16 cellular contexts compared by ENCODE assay signal in the genomic region with DNA sequence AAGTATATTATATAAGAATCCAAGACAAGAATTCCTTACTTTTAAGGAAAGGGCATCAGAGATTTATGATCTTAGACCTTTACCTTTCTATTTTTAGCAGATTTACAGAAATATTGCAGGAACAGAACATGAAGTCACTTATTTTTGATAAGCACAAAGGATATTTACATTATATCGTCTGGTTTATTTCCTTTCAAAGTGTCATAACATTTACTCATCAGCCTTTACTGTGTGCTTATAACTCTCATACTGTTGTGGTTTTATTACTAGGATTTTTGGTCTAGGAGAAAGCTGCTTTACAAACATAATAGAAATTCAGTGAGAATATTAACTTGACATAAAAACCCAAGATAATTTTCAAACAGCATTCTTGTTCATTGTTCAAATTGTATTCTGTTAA. TPM values are rescaled to one million over a fixed set of nuclear protein-coding genes. Genes with fewer than 3 reads are reported as not detected.
A peak's percentile ranks its signal among the peaks of the same experiment; 100 is the strongest.
DNase-seq lines count a peak whose midpoint lies in the region; ATAC-seq, FAIRE-seq and TF ChIP-seq lines count a peak whose summit lies in the region.
"Had no signal": no experiment of that assay in that cellular context is flagged by ENCODE, and none has a peak within 500 bp of the region (broad histone marks: within the 10 kb centered on the region; RNA-seq: fewer than 3 reads in every experiment).

No MANE protein-coding gene starts in this region.

- no CpG with 5 or more reads among the region's 1 CpG for WGBS in IMR-90 (ENCODE audit: extremely low coverage in 2 of 2, insufficient read length in 1 of 2), 2 experiments
- no CpG with 5 or more reads among the region's 1 CpG for WGBS in mesenchymal stem cell
- WGBS in H9 (ENCODE audit: extremely low coverage, insufficient read length, low lambda C conversion rate) = no CpG with 5 or more reads among the region's 1 CpG

- no peak overlapping the region for H3K56ac ChIP-seq in IMR-90 (ENCODE audit: extremely low read depth, insufficient read depth, low read length)
- H3K56ac ChIP-seq in H9 (ENCODE audit: insufficient read length, low read depth, low read length) = no peak overlapping the region

- CTCF ChIA-PET in IMR-90 (lab: Yijun Ruan, JAX) (no interaction called here), endothelial cell of umbilical vein (lab: Charles Lee) (interaction anchor here (1.4 kb wide), 1 partner anchor 12 kb away, joined by 3 read pairs; no protein-coding TSS in a partner anchor)

- TF ChIP-seq POLR2A in IMR-90 (IDR thresholded peaks at IDR 0.05; ENCODE audit: low read depth, low read length) = no peak
- no peak for TF ChIP-seq POLR2A in endothelial cell of umbilical vein (IDR thresholded peaks at IDR 0.05; ENCODE audit: low read depth, low read length)

- H3K23ac ChIP-seq in IMR-90 (ENCODE audit: low read depth, low read length) (no peak overlapping the region), mesenchymal stem cell (ENCODE audit: low read length in 2 of 2) (no peak overlapping the region), H9 (ENCODE audit: insufficient read length, low read depth, low read length) (no peak overlapping the region)

- no peak overlapping the region for H2AK5ac ChIP-seq in IMR-90 (ENCODE audit: low read depth, low read length)
- H2AK5ac ChIP-seq in mesenchymal stem cell (ENCODE audit: low read length, severe bottlenecking) = no peak overlapping the region
- H2AK5ac ChIP-seq in H9 (ENCODE audit: insufficient read length, low read length) = no peak overlapping the region

- H3K4me2 ChIP-seq in IMR-90 (ENCODE audit: low read depth, low read length) (no peak overlapping the region), endothelial cell of umbilical vein (ENCODE audit: insufficient read depth, low read length) (peak overlapping the region; percentile 27), mesenchymal stem cell (ENCODE audit: low read length, poor library complexity, severe bottlenecking) (no peak overlapping the region), H9 (ENCODE audit: insufficient read depth, insufficient read length, low read length) (no peak overlapping the region)
- H3K4me2 ChIP-seq: BLaER1 treated with 17β-estradiol and CSF1 and Interleukin-3, amounts not matched to agents 10 nM and 100 nM had no signal

- H3K4me3 ChIP-seq in IMR-90 (ENCODE audit: insufficient read depth, low read depth, low read length) (no peak overlapping the region), endothelial cell of umbilical vein (replicated peaks in 1 of 3; ENCODE audit: insufficient read depth in 1 of 3, low read depth in 1 of 3, low read length in 3 of 3) (no peak overlapping the region), mesenchymal stem cell (ENCODE audit: insufficient read depth in 1 of 2, low read depth in 1 of 2, low read length in 2 of 2) (no peak overlapping the region), foreskin fibroblast (ENCODE audit: low read depth in 1 of 2, low read length in 2 of 2) (no peak overlapping the region)
- H3K4me3 ChIP-seq: BLaER1 treated with 17β-estradiol and CSF1 and Interleukin-3, amounts not matched to agents 10 nM and 100 nM had no signal

- no peaks in the 10 kb centered on the region for H3K9me3 Mint-ChIP-seq in H9

- no peak overlapping the region for H3K4me3 Mint-ChIP-seq in H9

- H2BK12ac ChIP-seq in mesenchymal stem cell (ENCODE audit: low read length in 2 of 2) = no peak overlapping the region
- no peak overlapping the region for H2BK12ac ChIP-seq in H9 (ENCODE audit: insufficient read length, low read depth, low read length)

- H3K9me3 ChIP-seq in IMR-90 (ENCODE audit: control insufficient read depth, insufficient read depth, low read length) = no peaks in the 10 kb centered on the region
- H3K9me3 ChIP-seq in endothelial cell of umbilical vein (replicated peaks; ENCODE audit: control insufficient read depth, insufficient read depth, low read length) = no peaks in the 10 kb centered on the region
- H3K9me3 ChIP-seq in mesenchymal stem cell (ENCODE audit: control insufficient read depth, low read length) = no peaks in the 10 kb centered on the region
- H3K9me3 ChIP-seq in H9 (ENCODE audit: control insufficient read depth, low read depth, low read length) = no peaks in the 10 kb centered on the region
- H3K9me3 ChIP-seq: BLaER1 treated with 17β-estradiol and CSF1 and Interleukin-3, amounts not matched to agents 10 nM and 100 nM had no signal

- dilution Hi-C loops in IMR-90 (cut with HindIII; ENCODE audit: low sequenced_read_pairs, unreplicated experiment) (no loop called here), endothelial cell of umbilical vein (cut with MboI; ENCODE audit: extremely low pct_ligation_motif_present, low sequenced_read_pairs) (no loop called here)

- no peak overlapping the region for H4K91ac ChIP-seq in IMR-90 (ENCODE audit: insufficient read depth, low read depth, low read length)
- no peak overlapping the region for H4K91ac ChIP-seq in mesenchymal stem cell (ENCODE audit: low read length)
- no peak overlapping the region for H4K91ac ChIP-seq in H9 (ENCODE audit: insufficient read length, low read depth, low read length)

- intact Hi-C loops in IMR-90 (cut with micrococcal nuclease) (no loop called here), endothelial cell of umbilical vein (cut with micrococcal nuclease) (no loop called here)

- no peaks in the 10 kb centered on the region for H3K23me2 ChIP-seq in H9 (ENCODE audit: insufficient read length, low read depth, low read length, poor library complexity, severe bottlenecking)

- no peak overlapping the region for H3T11ph ChIP-seq in H9 (ENCODE audit: low read length)

- peak overlapping the region in 1 of 3 experiments; percentile 55; a peak in 2 of 7 replicates for H3K27ac Mint-ChIP-seq in H9

- H3K79me2 ChIP-seq in endothelial cell of umbilical vein (ENCODE audit: control insufficient read depth, insufficient read depth, low read length) (peaks cover 98% of the 10 kb centered on the region), H9 (ENCODE audit: insufficient read depth, low read length) (peaks cover 36% of the 10 kb centered on the region)

- H3K14ac ChIP-seq in IMR-90 (replicated peaks; ENCODE audit: low read depth, low read length) = no peak overlapping the region
- no peak overlapping the region for H3K14ac ChIP-seq in mesenchymal stem cell (ENCODE audit: low read length in 2 of 2)
- H3K14ac ChIP-seq in H9 (ENCODE audit: insufficient read depth, low read length) = no peak overlapping the region

- H3K36me3 ChIP-seq in IMR-90 (ENCODE audit: control insufficient read depth, insufficient read depth, low read length) (no peaks in the 10 kb centered on the region), endothelial cell of umbilical vein (ENCODE audit: control insufficient read depth in 2 of 2, extremely low read depth in 1 of 2, insufficient read depth in 2 of 2, low read length in 2 of 2) (no peaks in the 10 kb centered on the region), mesenchymal stem cell (ENCODE audit: control insufficient read depth in 1 of 2, insufficient read depth in 2 of 2, low read depth in 1 of 2, low read length in 2 of 2) (peaks cover 0 to 13% of the 10 kb centered on the region in 2 experiments)

- no peaks in the 10 kb centered on the region for H3K27me3 Mint-ChIP-seq in H9 (ENCODE audit: low read depth)

- H4K8ac ChIP-seq in IMR-90 (ENCODE audit: low read depth in 2 of 2, low read length in 2 of 2) (no peak overlapping the region), mesenchymal stem cell (ENCODE audit: low read length) (no peak overlapping the region), H9 (replicated peaks; ENCODE audit: insufficient read length, low read depth, low read length) (no peak overlapping the region)

- H2BK5ac ChIP-seq in IMR-90 (ENCODE audit: low read depth, low read length, poor library complexity, severe bottlenecking) (no peak overlapping the region), mesenchymal stem cell (ENCODE audit: low read depth, low read length, poor library complexity, severe bottlenecking) (no peak overlapping the region), H9 (ENCODE audit: insufficient read length, low read length) (no peak overlapping the region)

- peaks cover 35% of the 10 kb centered on the region for H4K20me1 ChIP-seq in IMR-90 (ENCODE audit: insufficient read depth, low read length)
- peaks cover 9% of the 10 kb centered on the region for H4K20me1 ChIP-seq in endothelial cell of umbilical vein (replicated peaks; ENCODE audit: control insufficient read depth, extremely low read depth, insufficient read depth, low read length)
- H4K20me1 ChIP-seq in H9 (ENCODE audit: control insufficient read depth, insufficient read depth, insufficient read length) = no peaks in the 10 kb centered on the region

- DNase-seq in EH (ENCODE audit: low read depth) (peak; percentile 42), IMR-90 (peak; percentile 59), endothelial cell of umbilical vein (ENCODE audit: low read depth, low spot score) (no peak), mesenchymal stem cell (peak; percentile 40), foreskin fibroblast (no peak), H9 (no peak), UCSD-AML1 (lab: John Stamatoyannopoulos, UW; ENCODE audit: unreplicated experiment) (no peak)
- DNase-seq: MV-4-11, NCI-H187 treated with DMSO at 0.1 percent for 48 hours, NCI-H345, NCI-H69, SHP77 had no signal

- no peak overlapping the region for H3K18ac ChIP-seq in IMR-90 (ENCODE audit: low read depth, low read length)
- no peak overlapping the region for H3K18ac ChIP-seq in mesenchymal stem cell (ENCODE audit: low read depth in 1 of 2, low read length in 2 of 2)
- no peak overlapping the region for H3K18ac ChIP-seq in H9 (ENCODE audit: insufficient read length, low read depth, low read length)

- BruUV-seq in IMR-90 (replicated peaks; lab: Mats Ljungman, UMichigan) (no TSS peak), endothelial cell of umbilical vein (replicated peaks; lab: Mats Ljungman, UMichigan) (no TSS peak)

- H2BK120ac ChIP-seq in IMR-90 (ENCODE audit: low read depth, low read length) = no peak overlapping the region
- no peak overlapping the region for H2BK120ac ChIP-seq in mesenchymal stem cell (ENCODE audit: low read depth, low read length)
- no peak overlapping the region for H2BK120ac ChIP-seq in H9 (ENCODE audit: low read depth, low read length, poor library complexity, severe bottlenecking)

- H3K79me1 ChIP-seq in IMR-90 (ENCODE audit: low read depth in 1 of 2, low read length in 2 of 2) (peaks cover 29 to 81% of the 10 kb centered on the region in 2 experiments), mesenchymal stem cell (replicated peaks; ENCODE audit: low read length, poor library complexity, severe bottlenecking) (peaks cover 14% of the 10 kb centered on the region), H9 (ENCODE audit: insufficient read depth, low read depth, low read length, poor library complexity, severe bottlenecking) (peaks cover 7% of the 10 kb centered on the region)

- H2AK9ac ChIP-seq in IMR-90 (replicated peaks; ENCODE audit: low read depth, low read length, poor library complexity) = no peak overlapping the region

- TF ChIP-seq CTCF in IMR-90 (conservative IDR thresholded peaks at IDR 0.05; ENCODE audit: low read depth, low read length) (no peak), endothelial cell of umbilical vein (IDR thresholded peaks at IDR 0.05; ENCODE audit: extremely low read depth in 1 of 2, insufficient read depth in 1 of 2, low read depth in 1 of 2, low read length in 2 of 2) (no peak), foreskin fibroblast (IDR thresholded peaks at IDR 0.05; ENCODE audit: low read depth, low read length) (no peak), H9 (conservative IDR thresholded peaks at IDR 0.05) (no peak)

- H3K9me1 ChIP-seq in IMR-90 (ENCODE audit: insufficient read depth, low read length) = peaks cover 20% of the 10 kb centered on the region
- no peaks in the 10 kb centered on the region for H3K9me1 ChIP-seq in endothelial cell of umbilical vein (replicated peaks; ENCODE audit: control insufficient read depth, extremely low read depth, insufficient read depth, low read length)

- POLR2A ChIA-PET in IMR-90 (lab: Charles Lee; ENCODE audit: unreplicated experiment) = interaction anchor here (0.6 kb wide), 1 partner anchor 32 kb away, joined by 3 read pairs; no protein-coding TSS in a partner anchor
- POLR2A ChIA-PET in endothelial cell of umbilical vein (lab: Charles Lee) = no interaction called here

- H3K27me3 ChIP-seq in IMR-90 (ENCODE audit: control insufficient read depth, insufficient read depth, low read length) (no peaks in the 10 kb centered on the region), endothelial cell of umbilical vein (ENCODE audit: control insufficient read depth in 2 of 2, insufficient read depth in 2 of 2, low read length in 2 of 2) (no peaks in the 10 kb centered on the region), mesenchymal stem cell (ENCODE audit: control insufficient read depth in 1 of 2, insufficient read depth in 1 of 2, low read length in 2 of 2) (no peaks in the 10 kb centered on the region), H9 (ENCODE audit: insufficient read depth, low read length) (no peaks in the 10 kb centered on the region)
- H3K27me3 ChIP-seq: BLaER1 treated with 17β-estradiol and CSF1 and Interleukin-3, amounts not matched to agents 10 nM and 100 nM had no signal

- no peak overlapping the region for H4K5ac ChIP-seq in IMR-90 (ENCODE audit: low read depth, low read length)
- H4K5ac ChIP-seq in H9 (ENCODE audit: insufficient read length, low read depth, low read length) = no peak overlapping the region

- TF ChIP-seq RAD21 in IMR-90 (IDR thresholded peaks at IDR 0.05; ENCODE audit: low read length) = no peak

- H2BK15ac ChIP-seq in IMR-90 (ENCODE audit: low read depth, low read length) (no peak overlapping the region), mesenchymal stem cell (ENCODE audit: low read depth, poor library complexity, severe bottlenecking) (no peak overlapping the region), H9 (ENCODE audit: low read depth, low read length) (no peak overlapping the region)

- H3K9ac ChIP-seq in IMR-90 (ENCODE audit: low read depth, low read length) (no peak overlapping the region), endothelial cell of umbilical vein (replicated peaks; ENCODE audit: extremely low read depth, insufficient read depth, low read length) (no peak overlapping the region), mesenchymal stem cell (ENCODE audit: low read length) (no peak overlapping the region), H9 (ENCODE audit: extremely low read depth, insufficient read length, low read length) (no peak overlapping the region)
- H3K9ac ChIP-seq: BLaER1 treated with 17β-estradiol and CSF1 and Interleukin-3, amounts not matched to agents 10 nM and 100 nM had no signal

- ATAC-seq in IMR-90 (ENCODE audit: low read depth) (no peak), GM21529 (IDR thresholded peaks at IDR 0.05; ENCODE audit: unreplicated experiment) (no peak)

- in situ Hi-C loops in IMR-90 (cut with MboI; ENCODE audit: low sequenced_read_pairs) = no loop called here

- H3K4me1 ChIP-seq in IMR-90 (ENCODE audit: control insufficient read depth, insufficient read depth, low read length) (peaks cover 17% of the 10 kb centered on the region), endothelial cell of umbilical vein (ENCODE audit: control insufficient read depth, extremely low read depth, insufficient read depth, low read length) (peaks cover 47% of the 10 kb centered on the region), mesenchymal stem cell (ENCODE audit: control insufficient read depth, insufficient read depth, low read depth, low read length) (peaks cover 9% of the 10 kb centered on the region), H9 (ENCODE audit: insufficient read depth, low read length) (peaks cover 27% of the 10 kb centered on the region)

- no peak overlapping the region for H3K27ac ChIP-seq in IMR-90 (ENCODE audit: insufficient read depth, low read length)
- H3K27ac ChIP-seq in endothelial cell of umbilical vein (ENCODE audit: insufficient read depth, low read depth, low read length) = no peak overlapping the region
- H3K27ac ChIP-seq in mesenchymal stem cell (ENCODE audit: low read length, poor library complexity, severe bottlenecking) = no peak overlapping the region
- no peak overlapping the region for H3K27ac ChIP-seq in H9 (ENCODE audit: insufficient read length, low read depth, low read length)
- H3K27ac ChIP-seq: BLaER1 treated with 17β-estradiol and CSF1 and Interleukin-3, amounts not matched to agents 10 nM and 100 nM had no signal

- H2AFZ ChIP-seq in IMR-90 (replicated peaks; ENCODE audit: low read length, poor library complexity) (no peak overlapping the region), endothelial cell of umbilical vein (ENCODE audit: low read depth, low read length) (no peak overlapping the region), mesenchymal stem cell (ENCODE audit: low read depth, low read length) (no peak overlapping the region), H9 (ENCODE audit: low read length) (no peak overlapping the region)

- no peaks in the 10 kb centered on the region for H3K36me3 Mint-ChIP-seq in H9 (ENCODE audit: insufficient read depth in 1 of 3, low read depth in 3 of 3)

- H2BK20ac ChIP-seq in IMR-90 (ENCODE audit: low read depth, low read length) (no peak overlapping the region), H9 (ENCODE audit: low read depth, low read length, poor library complexity, severe bottlenecking) (no peak overlapping the region)

- H3K4ac ChIP-seq in IMR-90 (ENCODE audit: low read depth, low read length) (no peak overlapping the region), mesenchymal stem cell (ENCODE audit: low read depth in 1 of 2, low read length in 2 of 2) (no peak overlapping the region), H9 (ENCODE audit: low read depth, low read length) (no peak overlapping the region)

- no peak for FAIRE-seq in endothelial cell of umbilical vein (lab: Jason Lieb, UNC)
- FAIRE-seq: GM12892, H54 had no signal

- H3K4me1 Mint-ChIP-seq in H9 = peaks cover 83 to 85% of the 10 kb centered on the region in 2 experiments

RNA-seq across cellular contexts. Expression of a gene that starts 47.6 kb away (rescaled TPM):
- 191 and 196 TPM in 2 replicates for total RNA-seq in IMR-90 (2012; rRNA removed)
- 503 and 530 TPM in 2 replicates for polyA plus RNA-seq in IMR-90 (2012; rRNA removed)
- 488 and 558 TPM in 2 replicates for polyA plus RNA-seq in IMR-90 (2012; cell fraction: cytosol; rRNA removed)
- 167 and 391 TPM in 2 replicates for polyA plus RNA-seq in IMR-90 (2012; cell fraction: nucleus; rRNA removed; ENCODE audit: low replicate concordance)
- total RNA-seq in endothelial cell of umbilical vein = 811 and 928 TPM in 2 replicates
- 760 and 914 TPM in 2 replicates for polyA plus RNA-seq in endothelial cell of umbilical vein
- polyA plus RNA-seq in endothelial cell of umbilical vein (2011; cell fraction: cytosol; rRNA removed) = 844 and 980 TPM in 2 replicates
- 694 and 872 TPM in 2 replicates for polyA plus RNA-seq in endothelial cell of umbilical vein (2011; cell fraction: nucleus; rRNA removed)
- 1,000 and 1,270 TPM in 2 replicates for polyA plus RNA-seq in endothelial cell of umbilical vein (2012)
- 1,294 and 1,444 TPM in 2 replicates for polyA minus RNA-seq in endothelial cell of umbilical vein
- 91.5 TPM for polyA minus RNA-seq in endothelial cell of umbilical vein (2011; cell fraction: cytosol; rRNA and poly(A)+ RNA removed)
- 572 and 629 TPM in 2 replicates for polyA minus RNA-seq in endothelial cell of umbilical vein (2011; cell fraction: nucleus; rRNA and poly(A)+ RNA removed)
- 698 TPM for polyA plus RNA-seq in mesenchymal stem cell (2013, experiment 1 of 2)
- polyA plus RNA-seq in mesenchymal stem cell (2013, experiment 2 of 2) = 694 TPM
- 380 and 386 TPM in 2 replicates for total RNA-seq in H9 (2021)

Comparison
In these comparisons a context has a peak if more than half of its experiments do, and no peak if none do; other contexts are left out.
1. DNase-seq: peak in EH (single experiment), IMR-90 (single experiment) and mesenchymal stem cell (single experiment); none in endothelial cell of umbilical vein (single experiment), foreskin fibroblast (0 of 2), H9 (single experiment) and UCSD-AML1 (single experiment).